Comparison of ENCODE assay signal across 1 cellular context in genomic region chr7:16850772-16851466, GRCh38.
TF ChIP-seq lines count a peak whose summit lies in the region.

No MANE protein-coding gene starts in this region.

TF ChIP-seq in HepG2, 621 proteins besides CTCF, POLR2A, EP300 and RAD21:
- TF ChIP-seq, protein P1, sequence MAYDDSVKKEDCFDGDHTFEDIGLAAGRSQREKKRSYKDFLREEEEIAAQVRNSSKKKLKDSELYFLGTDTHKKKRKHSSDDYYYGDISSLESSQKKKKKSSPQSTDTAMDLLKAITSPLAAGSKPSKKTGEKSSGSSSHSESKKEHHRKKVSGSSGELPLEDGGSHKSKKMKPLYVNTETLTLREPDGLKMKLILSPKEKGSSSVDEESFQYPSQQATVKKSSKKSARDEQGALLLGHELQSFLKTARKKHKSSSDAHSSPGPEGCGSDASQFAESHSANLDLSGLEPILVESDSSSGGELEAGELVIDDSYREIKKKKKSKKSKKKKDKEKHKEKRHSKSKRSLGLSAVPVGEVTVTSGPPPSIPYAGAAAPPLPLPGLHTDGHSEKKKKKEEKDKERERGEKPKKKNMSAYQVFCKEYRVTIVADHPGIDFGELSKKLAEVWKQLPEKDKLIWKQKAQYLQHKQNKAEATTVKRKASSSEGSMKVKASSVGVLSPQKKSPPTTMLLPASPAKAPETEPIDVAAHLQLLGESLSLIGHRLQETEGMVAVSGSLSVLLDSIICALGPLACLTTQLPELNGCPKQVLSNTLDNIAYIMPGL (CRISPR knock-in tag; IDR thresholded peaks at IDR 0.05; ENCODE audit: borderline replicate concordance in 1 of 2, low read depth in 1 of 2) = no peak
- TF ChIP-seq ZZZ3 (CRISPR knock-in tag; IDR thresholded peaks at IDR 0.05; ENCODE audit: borderline replicate concordance) (no peak), GATAD2A (CRISPR knock-in tag; IDR thresholded peaks at IDR 0.05) (no peak), ZNF652 (CRISPR knock-in tag; IDR thresholded peaks at IDR 0.05; ENCODE audit: borderline replicate concordance, low read depth) (no peak)
- TF ChIP-seq, protein P2, sequence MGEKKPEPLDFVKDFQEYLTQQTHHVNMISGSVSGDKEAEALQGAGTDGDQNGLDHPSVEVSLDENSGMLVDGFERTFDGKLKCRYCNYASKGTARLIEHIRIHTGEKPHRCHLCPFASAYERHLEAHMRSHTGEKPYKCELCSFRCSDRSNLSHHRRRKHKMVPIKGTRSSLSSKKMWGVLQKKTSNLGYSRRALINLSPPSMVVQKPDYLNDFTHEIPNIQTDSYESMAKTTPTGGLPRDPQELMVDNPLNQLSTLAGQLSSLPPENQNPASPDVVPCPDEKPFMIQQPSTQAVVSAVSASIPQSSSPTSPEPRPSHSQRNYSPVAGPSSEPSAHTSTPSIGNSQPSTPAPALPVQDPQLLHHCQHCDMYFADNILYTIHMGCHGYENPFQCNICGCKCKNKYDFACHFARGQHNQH (CRISPR knock-in tag; IDR thresholded peaks at IDR 0.05) = no peak
